ENCODE assay signal across 27 cellular contexts in genomic region chr2:200421270-200421669, GRCh38.
"Had no signal": no experiment of that assay in that cellular context is flagged by ENCODE, and none has a peak within 500 bp of the region (broad histone marks: within the 10 kb centered on the region; RNA-seq: fewer than 3 reads in every experiment).

No MANE protein-coding gene starts in this region.

- H3K4me3 ChIP-seq: coronary artery, esophagus squamous epithelium, gastrocnemius medialis, heart left ventricle, hepatocyte, lung, ovary, psoas muscle, sigmoid colon, suprapubic skin, transverse colon, upper lobe of right lung, vagina had no signal

- H3K9me3 ChIP-seq: esophagus squamous epithelium, gastrocnemius medialis, heart left ventricle, ovary, psoas muscle, sigmoid colon, suprapubic skin, transverse colon, upper lobe of right lung, vagina had no signal

- H3K4me2 ChIP-seq: hepatocyte had no signal

- DNase-seq: dermis blood vessel endothelial cell; effector memory CD4-positive, alpha-beta T cell; erythroblast; esophagus squamous epithelium; gastrocnemius medialis; heart left ventricle; kidney; natural killer cell; occipital lobe; ovary; posterior cingulate gyrus; psoas muscle; right cardiac atrium; sigmoid colon; stimulated activated CD4-positive, alpha-beta T cell treated with anti-CD3 and anti-CD28 coated beads, Interleukin-4, amount 100 ng/mL, for 4 hours; stimulated activated naive B cell treated with anti-CD40 and anti-IgM and Interleukin-4, amounts not matched to agents 10 μg/mL and 1 μg/mL and 100 μg/mL, for 72 hours; transverse colon; upper lobe of right lung had no signal

- H3K27ac ChIP-seq: coronary artery, esophagus squamous epithelium, gastrocnemius medialis, heart left ventricle, hepatocyte, ovary, psoas muscle, sigmoid colon, suprapubic skin, transverse colon, upper lobe of right lung, vagina had no signal

- H3K4me1 ChIP-seq: gastrocnemius medialis, heart left ventricle, psoas muscle, sigmoid colon, suprapubic skin, transverse colon, upper lobe of right lung, vagina had no signal

- ATAC-seq: gastrocnemius medialis; heart left ventricle; left lobe of liver; natural killer cell; psoas muscle; right cardiac atrium; stimulated activated naive B cell treated with anti-CD40 and anti-IgM and Interleukin-4, amounts not matched to agents 10 μg/mL and 1 μg/mL and 100 μg/mL, for 72 hours; upper lobe of right lung had no signal

- H3K36me3 ChIP-seq: ovary had no signal

- H3K27me3 ChIP-seq: esophagus squamous epithelium, gastrocnemius medialis, heart left ventricle, hepatocyte, ovary, sigmoid colon, suprapubic skin, transverse colon, upper lobe of right lung, vagina had no signal

- H3K27me3 Mint-ChIP-seq: stimulated activated naive B cell treated with anti-CD40 and anti-IgM and Interleukin-4, amounts not matched to agents 10 μg/mL and 1 μg/mL and 100 μg/mL, for 72 hours; stimulated activated naive CD8-positive, alpha-beta T cell treated with anti-CD3 and anti-CD28 coated beads, Interleukin-15, Interleukin-2, amounts not matched to agents 100 ng/mL and 50 ng/mL, for 24 hours had no signal

- H3K4me1 Mint-ChIP-seq: memory B cell; natural killer cell; stimulated activated naive B cell treated with anti-CD40 and anti-IgM and Interleukin-4, amounts not matched to agents 10 μg/mL and 1 μg/mL and 100 μg/mL, for 72 hours had no signal

- H3K9me3 Mint-ChIP-seq: memory B cell; natural killer cell; stimulated activated naive B cell treated with anti-CD40 and anti-IgM and Interleukin-4, amounts not matched to agents 10 μg/mL and 1 μg/mL and 100 μg/mL, for 72 hours; stimulated activated naive CD8-positive, alpha-beta T cell treated with anti-CD3 and anti-CD28 coated beads, Interleukin-15, Interleukin-2, amounts not matched to agents 100 ng/mL and 50 ng/mL, for 24 hours had no signal

- H3K4me3 Mint-ChIP-seq: memory B cell; natural killer cell; stimulated activated naive B cell treated with anti-CD40 and anti-IgM and Interleukin-4, amounts not matched to agents 10 μg/mL and 1 μg/mL and 100 μg/mL, for 72 hours; stimulated activated naive CD8-positive, alpha-beta T cell treated with anti-CD3 and anti-CD28 coated beads, Interleukin-15, Interleukin-2, amounts not matched to agents 100 ng/mL and 50 ng/mL, for 24 hours had no signal

- FAIRE-seq: endometrium, kidney had no signal

- H3K27ac Mint-ChIP-seq: memory B cell; natural killer cell; stimulated activated naive B cell treated with anti-CD40 and anti-IgM and Interleukin-4, amounts not matched to agents 10 μg/mL and 1 μg/mL and 100 μg/mL, for 72 hours; stimulated activated naive CD8-positive, alpha-beta T cell treated with anti-CD3 and anti-CD28 coated beads, Interleukin-15, Interleukin-2, amounts not matched to agents 100 ng/mL and 50 ng/mL, for 24 hours had no signal

- H3K36me3 Mint-ChIP-seq: memory B cell; natural killer cell; stimulated activated naive B cell treated with anti-CD40 and anti-IgM and Interleukin-4, amounts not matched to agents 10 μg/mL and 1 μg/mL and 100 μg/mL, for 72 hours had no signal

- H2AFZ ChIP-seq: hepatocyte had no signal
